In the genomic region with DNA sequence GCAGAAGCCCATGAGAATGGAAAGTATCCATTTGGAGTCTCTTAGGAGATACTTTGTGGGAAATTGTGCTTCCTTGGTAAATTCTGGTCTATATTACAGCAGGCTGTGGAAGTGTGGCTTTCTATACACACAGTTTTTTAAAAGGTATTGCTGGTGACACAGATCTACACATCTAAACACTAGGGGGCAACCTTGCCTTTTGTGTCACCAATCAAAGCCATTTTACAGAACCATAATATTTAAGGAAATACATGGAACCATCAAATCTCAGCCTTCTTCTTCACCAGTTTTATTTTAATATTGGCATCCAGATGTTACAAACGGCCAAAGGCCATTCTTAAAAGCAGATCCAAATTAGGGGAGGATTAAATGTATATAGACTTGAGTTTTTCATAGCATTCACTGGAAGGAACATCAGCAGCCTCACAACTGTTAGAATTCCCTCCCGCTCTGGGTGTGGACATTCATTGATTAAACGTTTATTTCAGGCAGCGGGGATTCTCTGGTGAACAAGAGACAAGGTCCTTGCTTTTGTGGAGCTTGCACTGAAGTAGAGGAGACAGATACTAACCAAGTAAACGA, we compare ENCODE assay signal across 8 cellular contexts.
DNase-seq lines count a peak whose midpoint lies in the region; ATAC-seq, FAIRE-seq and TF ChIP-seq lines count a peak whose summit lies in the region.

No MANE protein-coding gene starts in this region.

- no peak overlapping the region for H3K4me3 ChIP-seq in H1 (ENCODE audit: extremely low read depth in 1 of 4, insufficient read depth in 2 of 4, low read depth in 3 of 4, low read length in 4 of 4)

- H3K4me1 ChIP-seq in H1 (replicated peaks in 1 of 4; ENCODE audit: control insufficient read depth in 3 of 4, insufficient read depth in 4 of 4, low read length in 3 of 4) = no peaks in the 10 kb centered on the region

- CTCF ChIA-PET in H1 (lab: Charles Lee; ENCODE audit: partially characterized antibody) = interaction anchor here (0.6 to 13.1 kb wide), 40 partner anchors 8 to 381 kb away, joined by 3 to 126 read pairs (median 4); a partner anchor contains a TSS

- H3K18ac ChIP-seq in H1 (ENCODE audit: extremely low read depth, low read length) = no peak overlapping the region; the same call in 1 of the 2 replicates

- no peak overlapping the region for H2BK12ac ChIP-seq in H1 (ENCODE audit: low read depth, low read length)

- ATAC-seq in GM18907 (IDR thresholded peaks at IDR 0.05; ENCODE audit: unreplicated experiment) (peak; percentile 48), HG03175 (IDR thresholded peaks at IDR 0.05; ENCODE audit: unreplicated experiment) (no peak)

- no peak overlapping the region for H2BK20ac ChIP-seq in H1 (ENCODE audit: low read length)

- POLR2A ChIA-PET in H1 (lab: Charles Lee; ENCODE audit: partially characterized antibody) = no interaction called here

- no peaks in the 10 kb centered on the region for H3K79me2 ChIP-seq in H1 (ENCODE audit: control insufficient read depth in 1 of 2, insufficient read depth in 2 of 2, low read length in 2 of 2)

- no peak overlapping the region for H2AK5ac ChIP-seq in H1 (ENCODE audit: low read depth, low read length)

- no peak for TF ChIP-seq POLR2A in H1 (IDR thresholded peaks at IDR 0.05; ENCODE audit: control extremely low read depth in 1 of 2, low read depth in 2 of 2, low read length in 2 of 2)

- H3K4me2 ChIP-seq in H1 (ENCODE audit: insufficient read depth in 1 of 2, low read depth in 2 of 2, low read length in 2 of 2) = no peak overlapping the region

- H3K9ac ChIP-seq in H1 (replicated peaks in 1 of 4; ENCODE audit: extremely low read depth in 1 of 4, low read depth in 3 of 4, low read length in 3 of 4) = no peak overlapping the region

- no peak overlapping the region for H4K91ac ChIP-seq in H1 (replicated peaks; ENCODE audit: insufficient read length, low read length)

- 55% methylated on average over 5 of the region's 5 CpGs; no CpG with 5 or more reads in 1 of the 2 experiments for WGBS in H1 (ENCODE audit: extremely low coverage in 1 of 2, insufficient coverage in 1 of 2, insufficient read length in 1 of 2, insufficient replicate concordance in 2 of 2, low coverage in 1 of 2, low lambda C conversion rate in 2 of 2, missing lambda C conversion rate in 1 of 2), 2 experiments

- H2BK15ac ChIP-seq in H1 (ENCODE audit: low read length) = no peak overlapping the region

- no peaks in the 10 kb centered on the region for H3K36me3 ChIP-seq in H1 (ENCODE audit: control insufficient read depth in 2 of 4, insufficient read depth in 4 of 4, low read length in 3 of 4)

- no peak overlapping the region for H2BK5ac ChIP-seq in H1 (ENCODE audit: low read depth, low read length)

- H2BK120ac ChIP-seq in H1 (replicated peaks; ENCODE audit: low read depth, low read length) = no peak overlapping the region

- no peak for TF ChIP-seq EP300 in H1 (IDR thresholded peaks at IDR 0.05; ENCODE audit: borderline replicate concordance in 1 of 2, low read depth in 2 of 2, low read length in 2 of 2)

- no peak overlapping the region for H3K23ac ChIP-seq in H1 (ENCODE audit: insufficient read length)

- H3K27ac ChIP-seq in H1 (ENCODE audit: low read depth, low read length) = no peak overlapping the region

- no peaks in the 10 kb centered on the region for H3K23me2 ChIP-seq in H1 (ENCODE audit: low read depth, low read length)

- no peaks in the 10 kb centered on the region for H3K27me3 ChIP-seq in H1 (replicated peaks in 1 of 4; ENCODE audit: control insufficient read depth in 3 of 4, extremely low read depth in 1 of 4, insufficient read depth in 3 of 4, low read length in 3 of 4)

- peak in 2 of 3 experiments; percentile 61 to 63; a peak in 2 of 4 replicates for TF ChIP-seq CTCF in H1 (IDR thresholded peaks at IDR 0.05; ENCODE audit: control extremely low read depth in 1 of 3, insufficient read depth in 1 of 3, low read depth in 1 of 3, low read length in 3 of 3)

- H3K56ac ChIP-seq in H1 (replicated peaks; ENCODE audit: insufficient read length, low read depth, low read length) = no peak overlapping the region

- H4K8ac ChIP-seq in H1 (ENCODE audit: extremely low read depth, insufficient read depth, low read length) = no peak overlapping the region

- FAIRE-seq in H1 (lab: Jason Lieb, UNC) = peak; percentile 68

- no peaks in the 10 kb centered on the region for H3K79me1 ChIP-seq in H1 (ENCODE audit: low read depth, low read length)

- 0 out of 2 replicates have a peak overlapping the region, but pooled peaks have one; percentile 38 for H2AFZ ChIP-seq in H1 (ENCODE audit: low read length)

- H3K9me3 ChIP-seq in H1 (ENCODE audit: insufficient read depth in 2 of 2, low read depth in 1 of 2, low read length in 1 of 2) = no peaks in the 10 kb centered on the region

- H3K14ac ChIP-seq in H1 (ENCODE audit: insufficient read length) = no peak overlapping the region

- H3K4ac ChIP-seq in H1 (replicated peaks; ENCODE audit: insufficient read length, low read depth, low read length) = no peak overlapping the region

- no peak overlapping the region for H4K5ac ChIP-seq in H1 (ENCODE audit: insufficient read length, low read depth, low read length)

- H4K20me1 ChIP-seq in H1 (replicated peaks in 1 of 2; ENCODE audit: control insufficient read depth in 1 of 2, insufficient read depth in 2 of 2, low read length in 2 of 2) = no peaks in the 10 kb centered on the region

- TF ChIP-seq RAD21 in H1 (IDR thresholded peaks at IDR 0.05 in 1 of 2, conservative IDR thresholded peaks at IDR 0.05 in 1 of 2; ENCODE audit: low read depth in 2 of 2, low read length in 2 of 2) = peak; percentile 86 to 87

- DNase-seq in COR-L47 (lab: John Stamatoyannopoulos, UW) (peak; percentile 53), NCI-H1105 (lab: John Stamatoyannopoulos, UW) (peak; percentile 14), SW 1271 (lab: John Stamatoyannopoulos, UW) (peak; percentile 12 to 69), H1 (ENCODE audit: low read depth in 1 of 2, low spot score in 2 of 2) (no peak), midbrain (lab: John Stamatoyannopoulos, UW) (peak; percentile 82)
- no peak for DNase-seq in activated effector memory CD4-positive, alpha-beta T cell treated with Interleukin-2 at 50 U/mL for 16 hours

TF ChIP-seq in H1, 55 proteins besides CTCF, POLR2A, EP300 and RAD21:
- TF ChIP-seq TBP (IDR thresholded peaks at IDR 0.05; ENCODE audit: low read depth, low read length) (no peak), CBX8 (IDR thresholded peaks at IDR 0.05; ENCODE audit: borderline replicate concordance, low read depth, low read length) (no peak), PHF8 (conservative IDR thresholded peaks at IDR 0.05; ENCODE audit: low read depth, low read length) (no peak), RFX5 (IDR thresholded peaks at IDR 0.05; ENCODE audit: borderline replicate concordance, low read depth, low read length) (no peak), SP1 (IDR thresholded peaks at IDR 0.05; ENCODE audit: low read depth, low read length) (no peak)
- TF ChIP-seq, protein P1, sequence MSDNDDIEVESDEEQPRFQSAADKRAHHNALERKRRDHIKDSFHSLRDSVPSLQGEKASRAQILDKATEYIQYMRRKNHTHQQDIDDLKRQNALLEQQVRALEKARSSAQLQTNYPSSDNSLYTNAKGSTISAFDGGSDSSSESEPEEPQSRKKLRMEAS (IDR thresholded peaks at IDR 0.05) = no peak

Comparison
In these comparisons a context has a peak if more than half of its experiments do, and no peak if none do; other contexts are left out.
1. DNase-seq: peak in COR-L47 (single experiment), NCI-H1105 (single experiment), SW 1271 (2 of 2) and midbrain (single experiment); none in H1 (0 of 2) and activated effector memory CD4-positive, alpha-beta T cell treated with Interleukin-2 at 50 U/mL for 16 hours (single experiment).